In genomic region chr18:23539298-23539697, GRCh38 we compare ENCODE assay signal across 20 cellular contexts. TPM values are rescaled to one million over a fixed set of nuclear protein-coding genes. Genes with fewer than 3 reads are reported as not detected.
DNase-seq lines count a peak whose midpoint lies in the region; ATAC-seq, FAIRE-seq and TF ChIP-seq lines count a peak whose summit lies in the region.
"Had no signal": no experiment of that assay in that cellular context is flagged by ENCODE, and none has a peak within 500 bp of the region (broad histone marks: within the 10 kb centered on the region; RNA-seq: fewer than 3 reads in every experiment).

No MANE protein-coding gene starts in this region.

- no peak overlapping the region for H3K4me3 ChIP-seq in BLaER1 treated with 17β-estradiol and CSF1 and Interleukin-3, amounts not matched to agents 10 nM and 100 nM
- H3K4me3 ChIP-seq: adrenal gland, vagina had no signal

- peak overlapping the region in 4 of 11 experiments; percentile 4 to 60 (median 41); a peak in 3 of 22 replicates for H3K9ac ChIP-seq in BLaER1 treated with 17β-estradiol and CSF1 and Interleukin-3, amounts not matched to agents 10 nM and 100 nM

- peaks cover 91% of the 10 kb centered on the region for H3K36me3 Mint-ChIP-seq in activated B cell treated with CpG ODN at 0.5 μM for 24 hours (ENCODE audit: low read depth)
- peaks cover 16% of the 10 kb centered on the region for H3K36me3 Mint-ChIP-seq in memory B cell

- peak overlapping the region; percentile 33 for H3K4me3 Mint-ChIP-seq in activated B cell treated with CpG ODN at 0.5 μM for 24 hours
- H3K4me3 Mint-ChIP-seq in memory B cell, result peak overlapping the region; percentile 37
- H3K4me3 Mint-ChIP-seq: activated CD4-positive, alpha-beta memory T cell treated with anti-CD3 and anti-CD28 coated beads for 36 hours; activated T-cell treated with anti-CD3 and anti-CD28 coated beads, Interleukin-2, amount 50 U/mL, for 4 hours had no signal

- H3K4me1 ChIP-seq in BLaER1 treated with 17β-estradiol and CSF1 and Interleukin-3, amounts not matched to agents 10 nM and 100 nM, result peaks cover 39 to 45% (median 42%) of the 10 kb centered on the region in 10 experiments
- H3K4me1 ChIP-seq: vagina had no signal

- CTCF ChIA-PET in activated B cell treated with CpG ODN at 0.5 μM for 24 hours (lab: Charles Lee), result no interaction called here

- peaks cover 85 to 97% (median 94%) of the 10 kb centered on the region in 11 experiments for H3K36me3 ChIP-seq in BLaER1 treated with 17β-estradiol and CSF1 and Interleukin-3, amounts not matched to agents 10 nM and 100 nM

- DNase-seq in GM12891 (ENCODE audit: insufficient read length, low spot score) (no peak), activated B cell treated with CpG ODN at 0.5 μM for 24 hours (no peak), memory B cell (ENCODE audit: low spot score in 2 of 2) (no peak), HK-2 (ENCODE audit: unreplicated experiment) (no peak)
- DNase-seq: activated CD4-positive, alpha-beta memory T cell treated with anti-CD3 and anti-CD28 coated beads for 36 hours; activated T-cell treated with anti-CD3 and anti-CD28 coated beads, Interleukin-2, amount 50 U/mL, for 4 hours; Calu3; effector CD8-positive, alpha-beta T cell; glutamatergic neuron; Karpas-422; NCI-H1105 treated with DMSO at 0.1 percent for 48 hours; posterior cingulate gyrus; stimulated activated CD4-positive, alpha-beta T cell treated with anti-CD3 and anti-CD28 coated beads, Interleukin-2, amount 100 ng/mL, for 48 hours; substantia nigra had no signal

- TF ChIP-seq POLR2A in GM12891 (IDR thresholded peaks at IDR 0.05; ENCODE audit: low read depth, low read length), result no peak

- peak; percentile 69 for FAIRE-seq in GM12891 (lab: Jason Lieb, UNC)

- no peak for TF ChIP-seq CTCF in activated B cell treated with CpG ODN at 0.5 μM for 24 hours (IDR thresholded peaks at IDR 0.05)

- POLR2A ChIA-PET in activated B cell treated with CpG ODN at 0.5 μM for 24 hours (lab: Charles Lee), result interaction anchor here (0.8 to 1.5 kb wide), 2 partner anchors 15 to 49 kb away, joined by 3 to 4 read pairs; no protein-coding TSS in a partner anchor

- no peaks in the 10 kb centered on the region for H3K9me3 Mint-ChIP-seq in activated B cell treated with CpG ODN at 0.5 μM for 24 hours
- H3K9me3 Mint-ChIP-seq in memory B cell, result no peaks in the 10 kb centered on the region
- H3K9me3 Mint-ChIP-seq: activated CD4-positive, alpha-beta memory T cell treated with anti-CD3 and anti-CD28 coated beads for 36 hours; activated T-cell treated with anti-CD3 and anti-CD28 coated beads, Interleukin-2, amount 50 U/mL, for 4 hours had no signal

- no peaks in the 10 kb centered on the region for H3K9me3 ChIP-seq in BLaER1 treated with 17β-estradiol and CSF1 and Interleukin-3, amounts not matched to agents 10 nM and 100 nM (replicated peaks in 1 of 11)
- H3K9me3 ChIP-seq: adrenal gland, vagina had no signal

- H3K27ac Mint-ChIP-seq in activated B cell treated with CpG ODN at 0.5 μM for 24 hours (peak overlapping the region; percentile 15), memory B cell (no peak overlapping the region)

- intact Hi-C loops in activated B cell treated with CpG ODN at 0.5 μM for 24 hours (cut with micrococcal nuclease), result no loop called here

- H3K27ac ChIP-seq in BLaER1 treated with 17β-estradiol and CSF1 and Interleukin-3, amounts not matched to agents 10 nM and 100 nM, result peak overlapping the region in 6 of 11 experiments; percentile 6 to 80 (median 64); a peak in 8 of 22 replicates
- H3K27ac ChIP-seq: vagina had no signal

- peak overlapping the region; percentile 73 to 95 (median 82) for H3K4me2 ChIP-seq in BLaER1 treated with 17β-estradiol and CSF1 and Interleukin-3, amounts not matched to agents 10 nM and 100 nM

- H3K27me3 ChIP-seq in BLaER1 treated with 17β-estradiol and CSF1 and Interleukin-3, amounts not matched to agents 10 nM and 100 nM, result peaks cover 0 to 71% (median 0%) of the 10 kb centered on the region in 11 experiments; a peak in 5 of 22 replicates
- H3K27me3 ChIP-seq: adrenal gland, vagina had no signal

- peaks cover 0 to 99% (median 18%) of the 10 kb centered on the region in 11 experiments; a peak in 15 of 22 replicates for H4K20me1 ChIP-seq in BLaER1 treated with 17β-estradiol and CSF1 and Interleukin-3, amounts not matched to agents 10 nM and 100 nM

- peaks cover 35% of the 10 kb centered on the region for H3K4me1 Mint-ChIP-seq in activated B cell treated with CpG ODN at 0.5 μM for 24 hours
- H3K4me1 Mint-ChIP-seq in memory B cell, result peaks cover 22% of the 10 kb centered on the region

- no peaks in the 10 kb centered on the region for H3K27me3 Mint-ChIP-seq in activated B cell treated with CpG ODN at 0.5 μM for 24 hours
- no peaks in the 10 kb centered on the region for H3K27me3 Mint-ChIP-seq in memory B cell
- H3K27me3 Mint-ChIP-seq: activated CD4-positive, alpha-beta memory T cell treated with anti-CD3 and anti-CD28 coated beads for 36 hours had no signal

- ATAC-seq in activated B cell treated with CpG ODN at 0.5 μM for 24 hours (ENCODE audit: low read depth) (no peak), memory B cell (ENCODE audit: low read depth) (peak; percentile 31), HG03354 (IDR thresholded peaks at IDR 0.05; ENCODE audit: poor library complexity, severe bottlenecking, unreplicated experiment) (no peak), GM21529 (IDR thresholded peaks at IDR 0.05; ENCODE audit: unreplicated experiment) (no peak)
- ATAC-seq: Panc1 had no signal

TF ChIP-seq in GM12891, 5 proteins besides CTCF, POLR2A, EP300 and RAD21:
- TF ChIP-seq PAX5 (IDR thresholded peaks at IDR 0.05; ENCODE audit: insufficient read depth, low read length, severe bottlenecking), result no peak
- no peak for TF ChIP-seq POLR2AphosphoS5 (IDR thresholded peaks at IDR 0.05; ENCODE audit: low read depth, low read length)
- peak; percentile 56 for TF ChIP-seq SPI1 (IDR thresholded peaks at IDR 0.05; ENCODE audit: low read depth, low read length)
- no peak for TF ChIP-seq POU2F2 (IDR thresholded peaks at IDR 0.05; ENCODE audit: low read depth, low read length)
- TF ChIP-seq TAF1 (IDR thresholded peaks at IDR 0.05; ENCODE audit: low read depth, low read length), result no peak
TF ChIP-seq in GM12891: peak in this region for 1.

RNA-seq across cellular contexts. Expression of gene RMC1, which starts 36.0 kb away (rescaled TPM):
- polyA plus RNA-seq in GM12891 (2012; ENCODE audit: low read depth, missing spikeins), result 25.3 TPM
- total RNA-seq in activated B cell treated with CpG ODN at 0.5 μM for 24 hours, result 58.4 and 71.2 TPM in 2 replicates

RNA-seq across cellular contexts. Expression of gene NPC1, which starts 47.0 kb away (rescaled TPM):
- 8.0 TPM for polyA plus RNA-seq in GM12891 (2012; ENCODE audit: low read depth, missing spikeins)
- 31.9 and 36.5 TPM in 2 replicates for total RNA-seq in activated B cell treated with CpG ODN at 0.5 μM for 24 hours
